ENCODE assay signal across 8 cellular contexts in genomic region chr5:172834570-172835245, GRCh38. TPM values are rescaled to one million over a fixed set of nuclear protein-coding genes. Genes with fewer than 3 reads are reported as not detected.
DNase-seq lines count a peak whose midpoint lies in the region; ATAC-seq and TF ChIP-seq lines count a peak whose summit lies in the region.

No MANE protein-coding gene starts in this region.

- H3K36me3 Mint-ChIP-seq in activated B cell treated with CpG ODN at 0.5 μM for 24 hours (ENCODE audit: low read depth): peaks cover 2% of the 10 kb centered on the region

- POLR2A ChIA-PET in AG04450 (lab: Yijun Ruan, JAX) (interaction anchor here (0.7 to 1.6 kb wide), 3 partner anchors 45 to 64 kb away, joined by 5 to 10 read pairs (median 6); no protein-coding TSS in a partner anchor), activated B cell treated with CpG ODN at 0.5 μM for 24 hours (lab: Charles Lee) (interaction anchor here (0.6 to 8.9 kb wide), 6 partner anchors 14 to 1552 kb away, joined by 3 to 128 read pairs (median 4); partner anchors contain the start of gene DUSP1)

- ATAC-seq in GM21737 (IDR thresholded peaks at IDR 0.05; ENCODE audit: unreplicated experiment) (peak; percentile 4), activated B cell treated with CpG ODN at 0.5 μM for 24 hours (ENCODE audit: low read depth) (no peak), GM21786 (IDR thresholded peaks at IDR 0.05; ENCODE audit: unreplicated experiment) (no peak)

- intact Hi-C loops in activated B cell treated with CpG ODN at 0.5 μM for 24 hours (cut with micrococcal nuclease): loop anchor here (1.0 to 10.0 kb wide), 5 partner anchors 62 to 830 kb away; partner anchors contain the start of genes CREBRF and FBXW11

- H3K27ac ChIP-seq in AG04450 (ENCODE audit: low read depth, low read length) (peak overlapping the region; percentile 11), neutrophil (peak overlapping the region; percentile 90)

- CTCF ChIA-PET in AG04450 (lab: Charles Lee): interaction anchor here (2.9 kb wide), 1 partner anchor 120 kb away, joined by 9 read pairs; no protein-coding TSS in a partner anchor
- CTCF ChIA-PET in activated B cell treated with CpG ODN at 0.5 μM for 24 hours (lab: Charles Lee): interaction anchor here (1.0 to 1.2 kb wide), 2 partner anchors 64 to 118 kb away, joined by 3 read pairs; no protein-coding TSS in a partner anchor

- no peaks in the 10 kb centered on the region for H3K9me3 Mint-ChIP-seq in activated B cell treated with CpG ODN at 0.5 μM for 24 hours

- no peaks in the 10 kb centered on the region for H3K27me3 Mint-ChIP-seq in activated B cell treated with CpG ODN at 0.5 μM for 24 hours

- H3K9me3 ChIP-seq in AG04450 (ENCODE audit: control insufficient read depth, insufficient read depth, low read length) (no peaks in the 10 kb centered on the region), neutrophil (no peaks in the 10 kb centered on the region)

- H3K4me3 Mint-ChIP-seq in activated B cell treated with CpG ODN at 0.5 μM for 24 hours: peak overlapping the region; percentile 89

- TF ChIP-seq CTCF in AG04450 (IDR thresholded peaks at IDR 0.05; ENCODE audit: low read depth, low read length): no peak
- no peak for TF ChIP-seq CTCF in activated B cell treated with CpG ODN at 0.5 μM for 24 hours (IDR thresholded peaks at IDR 0.05)
- TF ChIP-seq CTCF in neutrophil (IDR thresholded peaks at IDR 0.05): no peak

- peak overlapping the region; percentile 92 for H3K27ac Mint-ChIP-seq in activated B cell treated with CpG ODN at 0.5 μM for 24 hours

- H3K4me3 ChIP-seq in AG04450 (ENCODE audit: low read depth, low read length): peak overlapping the region; percentile 84
- H3K4me3 ChIP-seq in neutrophil (ENCODE audit: low read depth in 1 of 2, low read length in 1 of 2): peak overlapping the region; percentile 86 to 87

- no peaks in the 10 kb centered on the region for H3K27me3 ChIP-seq in AG04450 (ENCODE audit: control insufficient read depth, insufficient read depth, low read length)
- no peaks in the 10 kb centered on the region for H3K27me3 ChIP-seq in neutrophil

- H3K4me1 Mint-ChIP-seq in activated B cell treated with CpG ODN at 0.5 μM for 24 hours: peaks cover 51% of the 10 kb centered on the region

- DNase-seq in AG04450 (ENCODE audit: low read depth, low spot score) (no peak), activated B cell treated with CpG ODN at 0.5 μM for 24 hours (no peak), foreskin melanocyte (peak; percentile 6), midbrain (lab: John Stamatoyannopoulos, UW) (no peak)
- no peak for DNase-seq in activated CD4-positive, alpha-beta T cell treated with anti-CD3 and anti-CD28 coated beads for 1 hour

- no peaks in the 10 kb centered on the region for H3K36me3 ChIP-seq in neutrophil

- peaks cover 73 to 79% of the 10 kb centered on the region in 2 experiments for H3K4me1 ChIP-seq in neutrophil (ENCODE audit: control insufficient read depth in 1 of 2, insufficient read depth in 1 of 2, low read depth in 1 of 2, low read length in 1 of 2)

RNA-seq across cellular contexts. Expression of gene ERGIC1, which starts 0.7 kb away (rescaled TPM):
- 137 and 177 TPM in 2 replicates for polyA plus RNA-seq in AG04450 (2011; rRNA removed)
- 230 and 322 TPM in 2 replicates for polyA minus RNA-seq in AG04450 (2011; rRNA and poly(A)+ RNA removed)
- total RNA-seq in activated B cell treated with CpG ODN at 0.5 μM for 24 hours: 69.6 and 72.5 TPM in 2 replicates
